ENCODE assay signal across 13 cellular contexts in genomic region chr6:21451546-21452013, GRCh38.
"Had no signal": no experiment of that assay in that cellular context is flagged by ENCODE, and none has a peak within 500 bp of the region (broad histone marks: within the 10 kb centered on the region; RNA-seq: fewer than 3 reads in every experiment).

No MANE protein-coding gene starts in this region.

- H3K4me3 ChIP-seq: colonic mucosa had no signal

- H3K4me1 ChIP-seq: colonic mucosa had no signal

- ATAC-seq: activated CD8-positive, alpha-beta T cell treated with anti-CD3 and anti-CD28 coated beads for 36 hours; activated T-cell treated with anti-CD3 and anti-CD28 coated beads, Interleukin-2, amount 50 U/mL, for 72 hours; left ventricle myocardium superior; naive thymus-derived CD8-positive, alpha-beta T cell; stimulated activated effector memory CD8-positive, alpha-beta T cell treated with anti-CD3 and anti-CD28 coated beads, Interleukin-12 subunit alpha, Interleukin-12 subunit beta, amount 100 ng/mL, for 72 hours had no signal

- H3K9me3 ChIP-seq: colonic mucosa, neutrophil had no signal

- H3K36me3 ChIP-seq: colonic mucosa, neutrophil had no signal

- DNase-seq: activated CD4-positive, alpha-beta T cell treated with anti-CD3 and anti-CD28 coated beads for 4 hours; activated CD8-positive, alpha-beta T cell treated with anti-CD3 and anti-CD28 coated beads for 36 hours; activated gamma-delta T cell; activated naive CD8-positive, alpha-beta T cell treated with anti-CD3 and anti-CD28 coated beads, Interleukin-2, amount 10 ng/mL, durations not matched to agents 7 days and 5 days; activated T-cell treated with anti-CD3 and anti-CD28 coated beads, Interleukin-2, amount 50 U/mL, for 72 hours; central memory CD4-positive, alpha-beta T cell; colonic mucosa; kidney; left ventricle myocardium superior; naive thymus-derived CD8-positive, alpha-beta T cell; retina had no signal
